In genomic region chr1:222465211-222466041, GRCh38 we compare ENCODE assay signal across 8 cellular contexts.
A peak's percentile ranks its signal among the peaks of the same experiment; 100 is the strongest.
DNase-seq lines count a peak whose midpoint lies in the region; ATAC-seq and TF ChIP-seq lines count a peak whose summit lies in the region.

No MANE protein-coding gene starts in this region.

- H3K4me3 Mint-ChIP-seq in endothelial cell (ENCODE audit: unreplicated experiment): peak overlapping the region; percentile 87

- peaks cover 8% of the 10 kb centered on the region for H3K36me3 Mint-ChIP-seq in endothelial cell (ENCODE audit: low read depth, unreplicated experiment)

- no peaks in the 10 kb centered on the region for H3K9me3 Mint-ChIP-seq in endothelial cell (ENCODE audit: unreplicated experiment)

- peaks cover 9% of the 10 kb centered on the region for H3K4me1 Mint-ChIP-seq in endothelial cell (ENCODE audit: unreplicated experiment)

- TF ChIP-seq CTCF in endothelial cell (IDR thresholded peaks at IDR 0.05; ENCODE audit: unreplicated experiment): peak; percentile 100

- peak; percentile 89 for DNase-seq in COLO668 (lab: John Stamatoyannopoulos, UW; ENCODE audit: unreplicated experiment)
- peak; percentile 99 for DNase-seq in HK-2 (ENCODE audit: unreplicated experiment)
- DNase-seq in NOMO-1 treated with DMSO at 0.1 percent for 48 hours (lab: John Stamatoyannopoulos, UW; ENCODE audit: unreplicated experiment): peak; percentile 91
- DNase-seq in activated CD8-positive, alpha-beta memory T cell treated with anti-CD3 and anti-CD28 coated beads, Interleukin-2, amount 50 U/mL, for 24 hours (ENCODE audit: extremely low read depth): peak; percentile 35
- peak; percentile 97 for DNase-seq in endothelial cell (ENCODE audit: low spot score)
- DNase-seq in middle frontal gyrus (ENCODE audit: extremely low spot score, low spot score): peak; percentile 88
- DNase-seq in stimulated activated CD8-positive, alpha-beta memory T cell treated with anti-CD3 and anti-CD28 coated beads, Interleukin-2, amount 100 ng/mL, for 1 hour (ENCODE audit: low read depth in 2 of 2): peak; percentile 47 to 56

- peak overlapping the region; percentile 92 for H3K27ac Mint-ChIP-seq in endothelial cell (ENCODE audit: unreplicated experiment)

- peak; percentile 86 for ATAC-seq in GM19455 (IDR thresholded peaks at IDR 0.05; ENCODE audit: unreplicated experiment)

- H3K27me3 Mint-ChIP-seq in endothelial cell (ENCODE audit: unreplicated experiment): peaks cover 11% of the 10 kb centered on the region

Comparison
In these comparisons a context has a peak if more than half of its experiments do, and no peak if none do; other contexts are left out.
1. Peak in every context shown above with its lines: DNase-seq and ATAC-seq.
2. DNase-seq: peak in every context shown above with its lines; median percentile 99 in HK-2; 97 in endothelial cell; 91 in NOMO-1 treated with DMSO at 0.1 percent for 48 hours; 89 in COLO668; 88 in middle frontal gyrus; 52 in stimulated activated CD8-positive, alpha-beta memory T cell treated with anti-CD3 and anti-CD28 coated beads, Interleukin-2, amount 100 ng/mL, for 1 hour; 35 in activated CD8-positive, alpha-beta memory T cell treated with anti-CD3 and anti-CD28 coated beads, Interleukin-2, amount 50 U/mL, for 24 hours.